1 cellular context compared by ENCODE assay signal in genomic region chr4:10554694-10555093, GRCh38.
TF ChIP-seq lines count a peak whose summit lies in the region.

No MANE protein-coding gene starts in this region.

TF ChIP-seq in WTC11, 78 proteins besides CTCF, POLR2A, EP300 and RAD21 (continued from another document):
- TF ChIP-seq USF2 (CRISPR knock-in tag; IDR thresholded peaks at IDR 0.05) (no peak), USF1 (CRISPR knock-in tag; IDR thresholded peaks at IDR 0.05) (no peak), FOXJ3 (CRISPR knock-in tag; IDR thresholded peaks at IDR 0.05; ENCODE audit: borderline replicate concordance) (no peak), E2F5 (CRISPR knock-in tag; IDR thresholded peaks at IDR 0.05) (no peak), FOXP4 (CRISPR knock-in tag; IDR thresholded peaks at IDR 0.05) (no peak)
